In the genomic region with DNA sequence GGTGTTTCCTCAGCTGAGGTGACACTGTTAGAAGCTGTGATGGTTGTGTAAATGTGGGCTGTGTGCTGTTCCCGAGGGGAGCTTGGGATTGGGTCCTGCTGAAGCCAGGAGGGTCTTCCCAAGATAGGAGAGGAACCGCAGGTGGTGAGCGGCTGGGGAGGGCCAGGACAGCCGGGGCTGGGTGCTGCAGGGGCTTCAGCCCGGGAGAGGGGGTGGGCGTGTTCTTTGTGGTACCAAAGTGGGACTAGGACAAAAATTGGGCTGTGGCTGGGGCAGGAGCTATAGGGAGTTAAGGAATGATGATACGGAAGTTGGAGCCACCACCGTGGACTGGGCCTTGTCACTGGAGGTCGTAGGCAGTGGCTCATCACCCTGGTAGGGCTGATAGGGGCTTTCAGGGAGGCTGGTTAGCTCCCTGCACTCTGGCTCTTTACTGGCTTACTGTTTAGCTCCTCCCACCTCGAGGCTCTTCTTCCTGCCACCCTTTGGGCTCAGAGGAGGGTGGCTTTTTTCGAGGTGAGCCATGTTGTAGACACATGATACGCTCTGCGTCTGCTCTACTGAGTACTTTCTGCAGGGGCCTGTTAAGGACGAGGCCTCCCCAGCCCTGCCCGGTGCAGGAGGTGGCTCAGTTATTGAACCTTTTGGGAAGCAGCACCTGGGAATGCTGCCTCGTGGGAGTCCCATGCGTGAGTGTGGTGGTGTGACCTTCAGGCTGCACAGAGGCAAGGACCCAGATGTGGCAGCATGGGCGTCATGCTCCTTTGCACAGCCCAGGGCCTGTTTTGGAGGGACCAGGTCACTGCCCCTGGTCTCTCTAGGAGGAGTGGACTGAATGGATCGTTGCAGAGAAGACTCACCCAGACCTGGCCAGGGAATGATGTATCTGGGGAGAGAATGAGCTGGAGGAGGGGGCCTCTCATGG, we compare ENCODE assay signal across 2 cellular contexts.
TF ChIP-seq lines count a peak whose summit lies in the region.

No MANE protein-coding gene starts in this region.

TF ChIP-seq in HepG2, 621 proteins besides CTCF, POLR2A, EP300 and RAD21 (continues in another document):
- TF ChIP-seq ZNF205 (CRISPR knock-in tag; IDR thresholded peaks at IDR 0.05) (no peak), ZNF496 (CRISPR knock-in tag; IDR thresholded peaks at IDR 0.05; ENCODE audit: insufficient replicate concordance) (no peak), ZSCAN20 (CRISPR knock-in tag; IDR thresholded peaks at IDR 0.05; ENCODE audit: borderline replicate concordance) (no peak), ZNF562 (CRISPR knock-in tag; IDR thresholded peaks at IDR 0.05; ENCODE audit: borderline replicate concordance) (no peak), TEAD3 (CRISPR knock-in tag; optimal IDR thresholded peaks at IDR 0.05; ENCODE audit: borderline replicate concordance) (peak; percentile 15), MTF2 (CRISPR knock-in tag; IDR thresholded peaks at IDR 0.05; ENCODE audit: borderline replicate concordance) (no peak), RBM22 (optimal IDR thresholded peaks at IDR 0.05; ENCODE audit: low read length) (peak; percentile 34), ZNF343 (CRISPR knock-in tag; IDR thresholded peaks at IDR 0.05) (no peak), ZNF564 (CRISPR knock-in tag; IDR thresholded peaks at IDR 0.05) (no peak), ZNF792 (CRISPR knock-in tag; IDR thresholded peaks at IDR 0.05) (no peak), MAFG (CRISPR knock-in tag; IDR thresholded peaks at IDR 0.05) (no peak), EHMT2 (IDR thresholded peaks at IDR 0.05; ENCODE audit: borderline replicate concordance, low read depth, low read length) (no peak), ZNF776 (CRISPR knock-in tag; IDR thresholded peaks at IDR 0.05) (0 out of 2 replicates have a peak, but pooled peaks have one; percentile 27), ZFP82 (CRISPR knock-in tag; IDR thresholded peaks at IDR 0.05; ENCODE audit: borderline replicate concordance) (no peak), ZNF101 (CRISPR knock-in tag; IDR thresholded peaks at IDR 0.05; ENCODE audit: borderline replicate concordance, low read depth) (no peak)
- TF ChIP-seq, protein P1, sequence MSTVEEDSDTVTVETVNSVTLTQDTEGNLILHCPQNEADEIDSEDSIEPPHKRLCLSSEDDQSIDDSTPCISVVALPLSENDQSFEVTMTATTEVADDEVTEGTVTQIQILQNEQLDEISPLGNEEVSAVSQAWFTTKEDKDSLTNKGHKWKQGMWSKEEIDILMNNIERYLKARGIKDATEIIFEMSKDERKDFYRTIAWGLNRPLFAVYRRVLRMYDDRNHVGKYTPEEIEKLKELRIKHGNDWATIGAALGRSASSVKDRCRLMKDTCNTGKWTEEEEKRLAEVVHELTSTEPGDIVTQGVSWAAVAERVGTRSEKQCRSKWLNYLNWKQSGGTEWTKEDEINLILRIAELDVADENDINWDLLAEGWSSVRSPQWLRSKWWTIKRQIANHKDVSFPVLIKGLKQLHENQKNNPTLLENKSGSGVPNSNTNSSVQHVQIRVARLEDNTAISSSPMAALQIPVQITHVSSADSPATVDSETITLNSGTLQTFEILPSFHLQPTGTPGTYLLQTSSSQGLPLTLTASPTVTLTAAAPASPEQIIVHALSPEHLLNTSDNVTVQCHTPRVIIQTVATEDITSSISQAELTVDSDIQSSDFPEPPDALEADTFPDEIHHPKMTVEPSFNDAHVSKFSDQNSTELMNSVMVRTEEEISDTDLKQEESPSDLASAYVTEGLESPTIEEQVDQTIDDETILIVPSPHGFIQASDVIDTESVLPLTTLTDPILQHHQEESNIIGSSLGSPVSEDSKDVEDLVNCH (CRISPR knock-in tag; IDR thresholded peaks at IDR 0.05), result no peak
- TF ChIP-seq, protein P2, sequence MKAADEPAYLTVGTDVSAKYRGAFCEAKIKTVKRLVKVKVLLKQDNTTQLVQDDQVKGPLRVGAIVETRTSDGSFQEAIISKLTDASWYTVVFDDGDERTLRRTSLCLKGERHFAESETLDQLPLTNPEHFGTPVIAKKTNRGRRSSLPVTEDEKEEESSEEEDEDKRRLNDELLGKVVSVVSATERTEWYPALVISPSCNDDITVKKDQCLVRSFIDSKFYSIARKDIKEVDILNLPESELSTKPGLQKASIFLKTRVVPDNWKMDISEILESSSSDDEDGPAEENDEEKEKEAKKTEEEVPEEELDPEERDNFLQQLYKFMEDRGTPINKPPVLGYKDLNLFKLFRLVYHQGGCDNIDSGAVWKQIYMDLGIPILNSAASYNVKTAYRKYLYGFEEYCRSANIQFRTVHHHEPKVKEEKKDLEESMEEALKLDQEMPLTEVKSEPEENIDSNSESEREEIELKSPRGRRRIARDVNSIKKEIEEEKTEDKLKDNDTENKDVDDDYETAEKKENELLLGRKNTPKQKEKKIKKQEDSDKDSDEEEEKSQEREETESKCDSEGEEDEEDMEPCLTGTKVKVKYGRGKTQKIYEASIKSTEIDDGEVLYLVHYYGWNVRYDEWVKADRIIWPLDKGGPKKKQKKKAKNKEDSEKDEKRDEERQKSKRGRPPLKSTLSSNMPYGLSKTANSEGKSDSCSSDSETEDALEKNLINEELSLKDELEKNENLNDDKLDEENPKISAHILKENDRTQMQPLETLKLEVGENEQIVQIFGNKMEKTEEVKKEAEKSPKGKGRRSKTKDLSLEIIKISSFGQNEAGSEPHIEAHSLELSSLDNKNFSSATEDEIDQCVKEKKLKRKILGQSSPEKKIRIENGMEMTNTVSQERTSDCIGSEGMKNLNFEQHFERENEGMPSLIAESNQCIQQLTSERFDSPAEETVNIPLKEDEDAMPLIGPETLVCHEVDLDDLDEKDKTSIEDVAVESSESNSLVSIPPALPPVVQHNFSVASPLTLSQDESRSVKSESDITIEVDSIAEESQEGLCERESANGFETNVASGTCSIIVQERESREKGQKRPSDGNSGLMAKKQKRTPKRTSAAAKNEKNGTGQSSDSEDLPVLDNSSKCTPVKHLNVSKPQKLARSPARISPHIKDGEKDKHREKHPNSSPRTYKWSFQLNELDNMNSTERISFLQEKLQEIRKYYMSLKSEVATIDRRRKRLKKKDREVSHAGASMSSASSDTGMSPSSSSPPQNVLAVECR (CRISPR knock-in tag; IDR thresholded peaks at IDR 0.05; ENCODE audit: borderline replicate concordance), result 0 out of 2 replicates have a peak, but pooled peaks have one; percentile 20
- TF ChIP-seq, protein P3, sequence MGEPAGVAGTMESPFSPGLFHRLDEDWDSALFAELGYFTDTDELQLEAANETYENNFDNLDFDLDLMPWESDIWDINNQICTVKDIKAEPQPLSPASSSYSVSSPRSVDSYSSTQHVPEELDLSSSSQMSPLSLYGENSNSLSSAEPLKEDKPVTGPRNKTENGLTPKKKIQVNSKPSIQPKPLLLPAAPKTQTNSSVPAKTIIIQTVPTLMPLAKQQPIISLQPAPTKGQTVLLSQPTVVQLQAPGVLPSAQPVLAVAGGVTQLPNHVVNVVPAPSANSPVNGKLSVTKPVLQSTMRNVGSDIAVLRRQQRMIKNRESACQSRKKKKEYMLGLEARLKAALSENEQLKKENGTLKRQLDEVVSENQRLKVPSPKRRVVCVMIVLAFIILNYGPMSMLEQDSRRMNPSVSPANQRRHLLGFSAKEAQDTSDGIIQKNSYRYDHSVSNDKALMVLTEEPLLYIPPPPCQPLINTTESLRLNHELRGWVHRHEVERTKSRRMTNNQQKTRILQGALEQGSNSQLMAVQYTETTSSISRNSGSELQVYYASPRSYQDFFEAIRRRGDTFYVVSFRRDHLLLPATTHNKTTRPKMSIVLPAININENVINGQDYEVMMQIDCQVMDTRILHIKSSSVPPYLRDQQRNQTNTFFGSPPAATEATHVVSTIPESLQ (CRISPR knock-in tag; conservative IDR thresholded peaks at IDR 0.05), result no peak

TF ChIP-seq in WTC11, 78 proteins besides CTCF, POLR2A, EP300 and RAD21:
- TF ChIP-seq JAZF1 (CRISPR knock-in tag; IDR thresholded peaks at IDR 0.05) (no peak), ZBTB21 (CRISPR knock-in tag; IDR thresholded peaks at IDR 0.05; ENCODE audit: borderline replicate concordance) (no peak), EMX1 (CRISPR knock-in tag; IDR thresholded peaks at IDR 0.05) (no peak), SMAD4 (CRISPR knock-in tag; IDR thresholded peaks at IDR 0.05) (no peak), ZNF138 (CRISPR knock-in tag; conservative IDR thresholded peaks at IDR 0.05) (no peak), TEAD1 (CRISPR knock-in tag; IDR thresholded peaks at IDR 0.05) (no peak), RELA (CRISPR knock-in tag; IDR thresholded peaks at IDR 0.05; ENCODE audit: borderline replicate concordance) (no peak), HMGA2 (CRISPR knock-in tag; IDR thresholded peaks at IDR 0.05) (no peak)
- TF ChIP-seq, protein P4, sequence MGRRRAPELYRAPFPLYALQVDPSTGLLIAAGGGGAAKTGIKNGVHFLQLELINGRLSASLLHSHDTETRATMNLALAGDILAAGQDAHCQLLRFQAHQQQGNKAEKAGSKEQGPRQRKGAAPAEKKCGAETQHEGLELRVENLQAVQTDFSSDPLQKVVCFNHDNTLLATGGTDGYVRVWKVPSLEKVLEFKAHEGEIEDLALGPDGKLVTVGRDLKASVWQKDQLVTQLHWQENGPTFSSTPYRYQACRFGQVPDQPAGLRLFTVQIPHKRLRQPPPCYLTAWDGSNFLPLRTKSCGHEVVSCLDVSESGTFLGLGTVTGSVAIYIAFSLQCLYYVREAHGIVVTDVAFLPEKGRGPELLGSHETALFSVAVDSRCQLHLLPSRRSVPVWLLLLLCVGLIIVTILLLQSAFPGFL (CRISPR knock-in tag; IDR thresholded peaks at IDR 0.05; ENCODE audit: borderline replicate concordance), result no peak
- TF ChIP-seq, protein P5, sequence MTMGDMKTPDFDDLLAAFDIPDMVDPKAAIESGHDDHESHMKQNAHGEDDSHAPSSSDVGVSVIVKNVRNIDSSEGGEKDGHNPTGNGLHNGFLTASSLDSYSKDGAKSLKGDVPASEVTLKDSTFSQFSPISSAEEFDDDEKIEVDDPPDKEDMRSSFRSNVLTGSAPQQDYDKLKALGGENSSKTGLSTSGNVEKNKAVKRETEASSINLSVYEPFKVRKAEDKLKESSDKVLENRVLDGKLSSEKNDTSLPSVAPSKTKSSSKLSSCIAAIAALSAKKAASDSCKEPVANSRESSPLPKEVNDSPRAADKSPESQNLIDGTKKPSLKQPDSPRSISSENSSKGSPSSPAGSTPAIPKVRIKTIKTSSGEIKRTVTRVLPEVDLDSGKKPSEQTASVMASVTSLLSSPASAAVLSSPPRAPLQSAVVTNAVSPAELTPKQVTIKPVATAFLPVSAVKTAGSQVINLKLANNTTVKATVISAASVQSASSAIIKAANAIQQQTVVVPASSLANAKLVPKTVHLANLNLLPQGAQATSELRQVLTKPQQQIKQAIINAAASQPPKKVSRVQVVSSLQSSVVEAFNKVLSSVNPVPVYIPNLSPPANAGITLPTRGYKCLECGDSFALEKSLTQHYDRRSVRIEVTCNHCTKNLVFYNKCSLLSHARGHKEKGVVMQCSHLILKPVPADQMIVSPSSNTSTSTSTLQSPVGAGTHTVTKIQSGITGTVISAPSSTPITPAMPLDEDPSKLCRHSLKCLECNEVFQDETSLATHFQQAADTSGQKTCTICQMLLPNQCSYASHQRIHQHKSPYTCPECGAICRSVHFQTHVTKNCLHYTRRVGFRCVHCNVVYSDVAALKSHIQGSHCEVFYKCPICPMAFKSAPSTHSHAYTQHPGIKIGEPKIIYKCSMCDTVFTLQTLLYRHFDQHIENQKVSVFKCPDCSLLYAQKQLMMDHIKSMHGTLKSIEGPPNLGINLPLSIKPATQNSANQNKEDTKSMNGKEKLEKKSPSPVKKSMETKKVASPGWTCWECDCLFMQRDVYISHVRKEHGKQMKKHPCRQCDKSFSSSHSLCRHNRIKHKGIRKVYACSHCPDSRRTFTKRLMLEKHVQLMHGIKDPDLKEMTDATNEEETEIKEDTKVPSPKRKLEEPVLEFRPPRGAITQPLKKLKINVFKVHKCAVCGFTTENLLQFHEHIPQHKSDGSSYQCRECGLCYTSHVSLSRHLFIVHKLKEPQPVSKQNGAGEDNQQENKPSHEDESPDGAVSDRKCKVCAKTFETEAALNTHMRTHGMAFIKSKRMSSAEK (CRISPR knock-in tag; IDR thresholded peaks at IDR 0.05; ENCODE audit: borderline replicate concordance), result no peak
- TF ChIP-seq, protein P6, sequence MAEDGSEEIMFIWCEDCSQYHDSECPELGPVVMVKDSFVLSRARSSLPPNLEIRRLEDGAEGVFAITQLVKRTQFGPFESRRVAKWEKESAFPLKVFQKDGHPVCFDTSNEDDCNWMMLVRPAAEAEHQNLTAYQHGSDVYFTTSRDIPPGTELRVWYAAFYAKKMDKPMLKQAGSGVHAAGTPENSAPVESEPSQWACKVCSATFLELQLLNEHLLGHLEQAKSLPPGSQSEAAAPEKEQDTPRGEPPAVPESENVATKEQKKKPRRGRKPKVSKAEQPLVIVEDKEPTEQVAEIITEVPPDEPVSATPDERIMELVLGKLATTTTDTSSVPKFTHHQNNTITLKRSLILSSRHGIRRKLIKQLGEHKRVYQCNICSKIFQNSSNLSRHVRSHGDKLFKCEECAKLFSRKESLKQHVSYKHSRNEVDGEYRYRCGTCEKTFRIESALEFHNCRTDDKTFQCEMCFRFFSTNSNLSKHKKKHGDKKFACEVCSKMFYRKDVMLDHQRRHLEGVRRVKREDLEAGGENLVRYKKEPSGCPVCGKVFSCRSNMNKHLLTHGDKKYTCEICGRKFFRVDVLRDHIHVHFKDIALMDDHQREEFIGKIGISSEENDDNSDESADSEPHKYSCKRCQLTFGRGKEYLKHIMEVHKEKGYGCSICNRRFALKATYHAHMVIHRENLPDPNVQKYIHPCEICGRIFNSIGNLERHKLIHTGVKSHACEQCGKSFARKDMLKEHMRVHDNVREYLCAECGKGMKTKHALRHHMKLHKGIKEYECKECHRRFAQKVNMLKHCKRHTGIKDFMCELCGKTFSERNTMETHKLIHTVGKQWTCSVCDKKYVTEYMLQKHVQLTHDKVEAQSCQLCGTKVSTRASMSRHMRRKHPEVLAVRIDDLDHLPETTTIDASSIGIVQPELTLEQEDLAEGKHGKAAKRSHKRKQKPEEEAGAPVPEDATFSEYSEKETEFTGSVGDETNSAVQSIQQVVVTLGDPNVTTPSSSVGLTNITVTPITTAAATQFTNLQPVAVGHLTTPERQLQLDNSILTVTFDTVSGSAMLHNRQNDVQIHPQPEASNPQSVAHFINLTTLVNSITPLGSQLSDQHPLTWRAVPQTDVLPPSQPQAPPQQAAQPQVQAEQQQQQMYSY (CRISPR knock-in tag; IDR thresholded peaks at IDR 0.05), result no peak
